Comparison of ENCODE assay signal across 13 cellular contexts in genomic region chr2:191728710-191729597, GRCh38. TPM values are rescaled to one million over a fixed set of nuclear protein-coding genes. Genes with fewer than 3 reads are reported as not detected.
A peak's percentile ranks its signal among the peaks of the same experiment; 100 is the strongest.
DNase-seq lines count a peak whose midpoint lies in the region; ATAC-seq, FAIRE-seq and TF ChIP-seq lines count a peak whose summit lies in the region.
"Had no signal": no experiment of that assay in that cellular context is flagged by ENCODE, and none has a peak within 500 bp of the region (broad histone marks: within the 10 kb centered on the region; RNA-seq: fewer than 3 reads in every experiment).

No MANE protein-coding gene starts in this region.

- H3K4me1 Mint-ChIP-seq in WTC11 (peaks cover 3% of the 10 kb centered on the region; the same call in 1 of the 2 replicates), Caco-2 (ENCODE audit: low read depth, unreplicated experiment) (no peaks in the 10 kb centered on the region), type B pancreatic cell (ENCODE audit: unreplicated experiment) (no peaks in the 10 kb centered on the region)

- H3K4me3 ChIP-seq in HepG2 (replicated peaks in 1 of 3; ENCODE audit: insufficient read depth in 1 of 3, low read depth in 2 of 3, low read length in 3 of 3) = no peak overlapping the region
- H3K4me3 ChIP-seq in suprapubic skin = no peak overlapping the region
- H3K4me3 ChIP-seq in Caco-2 (ENCODE audit: low read depth, low read length) = no peak overlapping the region
- H3K4me3 ChIP-seq: pancreas, testis had no signal

- 13% methylated on average over 5 of the region's 5 CpGs for WGBS in HepG2 (ENCODE audit: low lambda C conversion rate)
- 64% methylated on average over 5 of the region's 5 CpGs for WGBS in suprapubic skin

- TF ChIP-seq POLR2A in HepG2 (IDR thresholded peaks at IDR 0.05; ENCODE audit: insufficient read depth in 1 of 2, low read depth in 2 of 2, low read length in 2 of 2) = no peak
- no peak for TF ChIP-seq POLR2A in suprapubic skin (IDR thresholded peaks at IDR 0.05)

- H3K27me3 Mint-ChIP-seq in WTC11 (ENCODE audit: low read depth) (no peaks in the 10 kb centered on the region), Caco-2 (ENCODE audit: insufficient read depth, unreplicated experiment) (no peaks in the 10 kb centered on the region), type B pancreatic cell (no peaks in the 10 kb centered on the region)

- ATAC-seq in GM18858 (IDR thresholded peaks at IDR 0.05; ENCODE audit: unreplicated experiment) (peak; percentile 46), HG03432 (IDR thresholded peaks at IDR 0.05; ENCODE audit: unreplicated experiment) (peak; percentile 78), WTC11 (peak; percentile 44), HepG2 (no peak; the same call in 2 of the 3 replicates), Right ventricle myocardium superior (ENCODE audit: poor library complexity) (no peak)
- ATAC-seq: activated CD8-positive, alpha-beta T cell treated with anti-CD3 and anti-CD28 coated beads for 36 hours had no signal

- CTCF ChIA-PET in WTC11 (lab: Charles Lee) = interaction anchor here (0.6 to 1.0 kb wide), 13 partner anchors 9 to 672 kb away, joined by 3 to 11 read pairs (median 4); no protein-coding TSS in a partner anchor
- CTCF ChIA-PET in HepG2 (lab: Yijun Ruan, JAX; ENCODE audit: low intra/inter-chr PET ratio, low total read pairs) = no interaction called here
- CTCF ChIA-PET in Caco-2 (lab: Charles Lee) = no interaction called here

- H3K4me2 ChIP-seq in HepG2 (ENCODE audit: low read depth, low read length) = no peak overlapping the region

- intact Hi-C loops in HepG2 (cut with micrococcal nuclease; ENCODE audit: unreplicated experiment) (loop anchor here (1.0 kb wide), 1 partner anchor 174 kb away; no protein-coding TSS in a partner anchor), Right ventricle myocardium superior (cut with DNase I) (no loop called here), Caco-2 (cut with micrococcal nuclease; ENCODE audit: unreplicated experiment) (loop anchor here (1.0 kb wide), 1 partner anchor 163 kb away; no protein-coding TSS in a partner anchor)

- H3K4me1 ChIP-seq in HepG2 (ENCODE audit: insufficient read depth, low read length) (no peaks in the 10 kb centered on the region), suprapubic skin (no peaks in the 10 kb centered on the region), Caco-2 (no peaks in the 10 kb centered on the region)
- H3K4me1 ChIP-seq: pancreas, testis had no signal

- H3K79me2 ChIP-seq in HepG2 (ENCODE audit: insufficient read depth, low read length) = no peaks in the 10 kb centered on the region

- H3K9me3 ChIP-seq in HepG2 (ENCODE audit: low read length) (no peaks in the 10 kb centered on the region), suprapubic skin (no peaks in the 10 kb centered on the region), Caco-2 (no peaks in the 10 kb centered on the region)
- H3K9me3 ChIP-seq: pancreas, testis had no signal

- H3K36me3 ChIP-seq in HepG2 (replicated peaks in 1 of 2; ENCODE audit: control insufficient read depth in 1 of 2, insufficient read depth in 2 of 2, low read length in 2 of 2) (no peaks in the 10 kb centered on the region), suprapubic skin (no peaks in the 10 kb centered on the region), Caco-2 (ENCODE audit: control insufficient read depth, insufficient read depth, low read length) (no peaks in the 10 kb centered on the region)
- H3K36me3 ChIP-seq: pancreas had no signal

- DNase-seq in WTC11 (ENCODE audit: low spot score) = no peak
- DNase-seq in HepG2 (ENCODE audit: low spot score) = no peak
- no peak for DNase-seq in Right ventricle myocardium superior
- no peak for DNase-seq in suprapubic skin (ENCODE audit: low spot score in 2 of 2)
- DNase-seq in Caco-2 = no peak
- DNase-seq in type B pancreatic cell (ENCODE audit: extremely low spot score, unreplicated experiment) = no peak
- DNase-seq: activated CD8-positive, alpha-beta T cell treated with anti-CD3 and anti-CD28 coated beads for 36 hours; pancreas; testis had no signal

- POLR2A ChIA-PET in WTC11 (lab: Charles Lee) (no interaction called here), HepG2 (lab: Yijun Ruan, JAX) (no interaction called here), Caco-2 (lab: Charles Lee) (no interaction called here)

- no peak overlapping the region for H2AFZ ChIP-seq in HepG2 (ENCODE audit: low read length)

- no peak overlapping the region for H3K4me3 Mint-ChIP-seq in WTC11
- no peak overlapping the region for H3K4me3 Mint-ChIP-seq in Caco-2 (ENCODE audit: unreplicated experiment)
- H3K4me3 Mint-ChIP-seq in type B pancreatic cell = no peak overlapping the region
- H3K4me3 Mint-ChIP-seq: activated CD8-positive, alpha-beta T cell treated with anti-CD3 and anti-CD28 coated beads for 36 hours; activated naive CD8-positive, alpha-beta T cell had no signal

- no peaks in the 10 kb centered on the region for H3K9me3 Mint-ChIP-seq in WTC11
- H3K9me3 Mint-ChIP-seq in Caco-2 (ENCODE audit: unreplicated experiment) = no peaks in the 10 kb centered on the region
- H3K9me3 Mint-ChIP-seq in type B pancreatic cell = no peaks in the 10 kb centered on the region
- H3K9me3 Mint-ChIP-seq: activated CD8-positive, alpha-beta T cell treated with anti-CD3 and anti-CD28 coated beads for 36 hours had no signal

- H3K27me3 ChIP-seq in HepG2 (ENCODE audit: control insufficient read depth in 1 of 2, insufficient read depth in 2 of 2, low read length in 2 of 2) (no peaks in the 10 kb centered on the region), suprapubic skin (no peaks in the 10 kb centered on the region), Caco-2 (replicated peaks; ENCODE audit: control insufficient read depth, insufficient read depth, low read length) (no peaks in the 10 kb centered on the region)
- H3K27me3 ChIP-seq: pancreas, testis had no signal

- TF ChIP-seq CTCF in WTC11 (IDR thresholded peaks at IDR 0.05) (no peak), HepG2 (CRISPR knock-in tag; IDR thresholded peaks at IDR 0.05) (no peak), suprapubic skin (IDR thresholded peaks at IDR 0.05) (no peak), Caco-2 (IDR thresholded peaks at IDR 0.05; ENCODE audit: insufficient read depth in 1 of 2, low read depth in 1 of 2, low read length in 1 of 2, severe bottlenecking in 1 of 2, unreplicated experiment in 1 of 2) (peak in 1 of 2 experiments; percentile 6), type B pancreatic cell (conservative IDR thresholded peaks at IDR 0.05) (no peak)

- FAIRE-seq in HepG2 (lab: Jason Lieb, UNC) = no peak
- FAIRE-seq: pancreas had no signal

- H4K20me1 ChIP-seq in HepG2 (ENCODE audit: insufficient read depth, low read length) = no peaks in the 10 kb centered on the region; the same call in 1 of the 2 replicates

- H3K27ac ChIP-seq in HepG2 (ENCODE audit: extremely low read length, insufficient read depth, low read length) (no peak overlapping the region), suprapubic skin (no peak overlapping the region)
- H3K27ac ChIP-seq: epithelial cell of prostate, pancreas, testis had no signal

- H3K27ac Mint-ChIP-seq in WTC11 (no peak overlapping the region), Caco-2 (ENCODE audit: unreplicated experiment) (no peak overlapping the region), type B pancreatic cell (no peak overlapping the region)
- H3K27ac Mint-ChIP-seq: activated CD8-positive, alpha-beta T cell treated with anti-CD3 and anti-CD28 coated beads for 36 hours; activated naive CD8-positive, alpha-beta T cell had no signal

- H3K36me3 Mint-ChIP-seq in WTC11 (no peaks in the 10 kb centered on the region), Caco-2 (ENCODE audit: insufficient read depth, unreplicated experiment) (no peaks in the 10 kb centered on the region), type B pancreatic cell (no peaks in the 10 kb centered on the region)
- H3K36me3 Mint-ChIP-seq: activated naive CD8-positive, alpha-beta T cell had no signal

- in situ Hi-C loops in HepG2 (cut with HindIII; ENCODE audit: extremely low pct_ligation_motif_present, low pct_unique_long_range_greater_than_20kb) = no loop called here

- TF ChIP-seq EP300 in HepG2 (IDR thresholded peaks at IDR 0.05; ENCODE audit: low read depth in 2 of 2, low read length in 2 of 2) (no peak), HepG2 (CRISPR knock-in tag; IDR thresholded peaks at IDR 0.05; ENCODE audit: borderline replicate concordance) (no peak), suprapubic skin (IDR thresholded peaks at IDR 0.05) (no peak)

- TF ChIP-seq RAD21 in HepG2 (CRISPR knock-in tag; IDR thresholded peaks at IDR 0.05) = no peak

- BruUV-seq in HepG2 (replicated peaks; lab: Mats Ljungman, UMichigan) (no TSS peak), Caco-2 (replicated peaks; lab: Mats Ljungman, UMichigan) (no TSS peak)

- no peak overlapping the region for H3K9ac ChIP-seq in HepG2 (ENCODE audit: insufficient read depth, low read depth, low read length)

TF ChIP-seq in HepG2, 621 proteins besides CTCF, POLR2A, EP300 and RAD21 (continues in another document):
- TF ChIP-seq ZMYM2 (CRISPR knock-in tag; IDR thresholded peaks at IDR 0.05) = no peak

RNA-seq across cellular contexts. Expression of gene NABP1, which starts 51.0 kb away (rescaled TPM):
- total RNA-seq in WTC11 (2021) (5.2 to 6.3 TPM (median 5.8 TPM) in 3 replicates), HepG2 (2016; rRNA removed; fragmentation: Illumina TruSeq; extraction: Trizol) (4.9 and 14.9 TPM in 2 replicates), Right ventricle myocardium superior (3.7 TPM), suprapubic skin (10 to 100 TPM in 3 of 4 donors, 1 to 10 TPM in 1; 6.3 to 33.6 (median 16.1) TPM), Caco-2 (2022) (89.8 and 91.4 TPM in 2 replicates), type B pancreatic cell (ENCODE audit: low replicate concordance) (15.3 and 22.5 TPM in 2 replicates)
- total RNA-seq in HepG2 (2016; cell fraction: cytosol; rRNA removed; fragmentation: Illumina TruSeq; extraction: Trizol; ENCODE audit: low read depth) = 3.4 and 3.5 TPM in 2 replicates
- total RNA-seq in HepG2 (2016; cell fraction: insoluble cytoplasmic fraction; rRNA removed; fragmentation: Illumina TruSeq; extraction: Trizol) = 4.9 and 13.0 TPM in 2 replicates
- total RNA-seq in HepG2 (2016; cell fraction: membrane; rRNA removed; fragmentation: Illumina TruSeq; extraction: Trizol) = 5.4 and 7.2 TPM in 2 replicates
- total RNA-seq in HepG2 (2016; cell fraction: nucleus; rRNA removed; fragmentation: Illumina TruSeq; extraction: Trizol) = 39.0 and 39.1 TPM in 2 replicates
- 19.8 and 24.2 TPM in 2 replicates for polyA plus RNA-seq in HepG2 (2011; rRNA removed)
- 1.5 and 2.3 TPM in 2 replicates for polyA plus RNA-seq in HepG2 (2011; cell fraction: cytosol; rRNA removed)
- polyA plus RNA-seq in HepG2 (2011; cell fraction: nucleus; rRNA removed) = 69.0 and 77.8 TPM in 2 replicates
- polyA plus RNA-seq in HepG2 (2012) = 11.7 and 15.0 TPM in 2 replicates
- polyA plus RNA-seq in HepG2 (2016; cell fraction: cytosol; fragmentation: Illumina TruSeq; extraction: Trizol; ENCODE audit: low read depth) = 0.61 and 0.70 TPM in 2 replicates
- 3.6 and 3.9 TPM in 2 replicates for polyA plus RNA-seq in HepG2 (2016; cell fraction: insoluble cytoplasmic fraction; fragmentation: Illumina TruSeq; extraction: Trizol; ENCODE audit: low read depth)
- polyA plus RNA-seq in HepG2 (2016; cell fraction: membrane; fragmentation: Illumina TruSeq; extraction: Trizol; ENCODE audit: low read depth) = 1.8 TPM in 2 replicates
- polyA plus RNA-seq in HepG2 (2016; cell fraction: nucleus; fragmentation: Illumina TruSeq; extraction: Trizol; ENCODE audit: insufficient read depth, low read depth) = 30.5 and 31.7 TPM in 2 replicates
- polyA minus RNA-seq in HepG2 (2011; rRNA and poly(A)+ RNA removed; ENCODE audit: low replicate concordance) = 10.1 and 23.0 TPM in 2 replicates
- 3.7 and 3.8 TPM in 2 replicates for polyA minus RNA-seq in HepG2 (2011; cell fraction: cytosol; rRNA and poly(A)+ RNA removed)
- polyA minus RNA-seq in HepG2 (2011; cell fraction: nucleus; rRNA and poly(A)+ RNA removed) = 225 and 258 TPM in 2 replicates

Comparison
In these comparisons a context has a peak if more than half of its experiments do, and no peak if none do; other contexts are left out.
1. ATAC-seq: peak in GM18858 (single experiment), HG03432 (single experiment) and WTC11 (single experiment); none in HepG2 (single experiment) and Right ventricle myocardium superior (single experiment).